Comparison of ENCODE assay signal across 8 cellular contexts in the genomic region with DNA sequence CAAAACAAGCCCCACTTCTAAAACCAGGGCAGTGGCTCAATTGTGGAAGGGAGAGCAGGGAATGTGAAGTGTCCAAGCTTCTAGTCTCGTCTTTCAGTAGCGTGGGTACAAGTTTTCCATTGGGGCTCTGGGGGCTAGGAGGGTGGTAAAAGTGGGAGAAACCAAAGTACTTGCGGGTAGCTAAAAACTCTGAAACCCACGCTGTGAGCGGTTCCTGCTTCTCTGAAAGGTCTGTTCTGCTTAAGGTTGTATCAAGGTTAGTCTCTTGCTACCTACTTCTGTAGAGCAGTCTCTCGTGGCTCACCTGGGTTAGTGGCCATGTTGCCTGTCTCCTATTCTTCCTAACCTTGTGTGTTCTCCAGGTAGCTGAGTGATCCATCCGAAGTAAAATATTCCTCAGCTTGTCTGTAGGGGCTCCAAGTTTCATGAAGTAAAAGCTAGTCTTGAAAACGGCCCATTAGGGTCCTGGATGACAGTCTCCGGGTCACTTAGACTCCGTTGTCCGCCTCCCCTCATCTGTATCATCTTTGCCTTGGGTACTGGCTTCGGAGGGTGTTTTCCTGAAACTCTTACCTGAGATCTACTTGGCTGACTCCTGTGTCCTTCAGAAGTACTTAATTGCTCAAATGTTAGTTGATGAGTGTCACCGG. TPM values are rescaled to one million over a fixed set of nuclear protein-coding genes. Genes with fewer than 3 reads are reported as not detected.
A peak's percentile ranks its signal among the peaks of the same experiment; 100 is the strongest.
DNase-seq lines count a peak whose midpoint lies in the region; TF ChIP-seq lines count a peak whose summit lies in the region.

No MANE protein-coding gene starts in this region.

- no peak overlapping the region for H2AFZ ChIP-seq in hepatocyte

- DNase-seq in activated CD4-positive, alpha-beta T cell treated with anti-CD3 and anti-CD28 coated beads, Interleukin-2, amount 10 ng/mL, durations not matched to agents 24 days and 14 days = peak; percentile 71
- no peak for DNase-seq in activated CD4-positive, alpha-beta T cell treated with anti-CD3 and anti-CD28 coated beads, Interleukin-2, amount 50 U/mL, for 1 hour
- DNase-seq in Peyer's patch (peak in 1 of 3 donors; percentile 40), hepatocyte (ENCODE audit: low spot score) (no peak), T1000 (lab: John Stamatoyannopoulos, UW) (no peak), HuH-7 (ENCODE audit: low spot score) (no peak), NCI-H774 (lab: John Stamatoyannopoulos, UW) (no peak)

- H3K36me3 ChIP-seq in Peyer's patch (peaks cover 0 to 19% (median 0%) of the 10 kb centered on the region in 3 donors), hepatocyte (replicated peaks; ENCODE audit: insufficient read depth, low read depth) (no peaks in the 10 kb centered on the region)

- no peaks in the 10 kb centered on the region for H3K9me3 ChIP-seq in Peyer's patch
- no peaks in the 10 kb centered on the region for H3K9me3 ChIP-seq in hepatocyte (ENCODE audit: low read depth)

- H3K27ac ChIP-seq in Peyer's patch = peak overlapping the region; percentile 95 to 100 (median 98)
- H3K27ac ChIP-seq in hepatocyte = peak overlapping the region; percentile 98
- H3K27ac ChIP-seq in temporal lobe (ENCODE audit: low read depth, low read length) = peak overlapping the region; percentile 90

- TF ChIP-seq POLR2A in Peyer's patch (IDR thresholded peaks at IDR 0.05) = no peak

- H3K4me1 ChIP-seq in Peyer's patch (peaks cover 10 to 31% (median 16%) of the 10 kb centered on the region in 4 donors), hepatocyte (ENCODE audit: insufficient read depth) (peaks cover 44% of the 10 kb centered on the region)

- peaks cover 26% of the 10 kb centered on the region for H3K79me2 ChIP-seq in hepatocyte

- intact Hi-C loops in activated CD4-positive, alpha-beta T cell treated with anti-CD3 and anti-CD28 coated beads, Interleukin-2, amount 10 ng/mL, durations not matched to agents 24 days and 14 days (cut with micrococcal nuclease) = no loop called here

- H3K4me3 ChIP-seq in Peyer's patch (no peak overlapping the region), hepatocyte (no peak overlapping the region)

- H3K4me3 Mint-ChIP-seq in activated CD4-positive, alpha-beta T cell treated with anti-CD3 and anti-CD28 coated beads, Interleukin-2, amount 10 ng/mL, durations not matched to agents 24 days and 14 days = peak overlapping the region; percentile 85

- WGBS in hepatocyte (ENCODE audit: low lambda C conversion rate, missing lambda C conversion rate) = 95% methylated on average over 13 of the region's 13 CpGs

- H3K27ac Mint-ChIP-seq in activated CD4-positive, alpha-beta T cell treated with anti-CD3 and anti-CD28 coated beads, Interleukin-2, amount 10 ng/mL, durations not matched to agents 24 days and 14 days = peak overlapping the region; percentile 93

- H3K9me2 ChIP-seq in hepatocyte (replicated peaks; ENCODE audit: insufficient read depth) = no peaks in the 10 kb centered on the region

- H3K27me3 ChIP-seq in Peyer's patch (no peaks in the 10 kb centered on the region), hepatocyte (no peaks in the 10 kb centered on the region)

- no peak for TF ChIP-seq CTCF in Peyer's patch (IDR thresholded peaks at IDR 0.05)
- TF ChIP-seq CTCF in hepatocyte (IDR thresholded peaks at IDR 0.05; ENCODE audit: poor library complexity) = no peak

- H3K9me3 Mint-ChIP-seq in activated CD4-positive, alpha-beta T cell treated with anti-CD3 and anti-CD28 coated beads, Interleukin-2, amount 10 ng/mL, durations not matched to agents 24 days and 14 days = no peaks in the 10 kb centered on the region

- peak overlapping the region; percentile 82 for H3K4me2 ChIP-seq in hepatocyte

- H3K4me1 Mint-ChIP-seq in activated CD4-positive, alpha-beta T cell treated with anti-CD3 and anti-CD28 coated beads, Interleukin-2, amount 10 ng/mL, durations not matched to agents 24 days and 14 days = peaks cover 68% of the 10 kb centered on the region

- H3K36me3 Mint-ChIP-seq in activated CD4-positive, alpha-beta T cell treated with anti-CD3 and anti-CD28 coated beads, Interleukin-2, amount 10 ng/mL, durations not matched to agents 24 days and 14 days (ENCODE audit: low read depth) = peaks cover 26% of the 10 kb centered on the region

- peaks cover 24% of the 10 kb centered on the region for H4K20me1 ChIP-seq in hepatocyte (ENCODE audit: insufficient read depth, poor library complexity, severe bottlenecking)

- H3K27me3 Mint-ChIP-seq in activated CD4-positive, alpha-beta T cell treated with anti-CD3 and anti-CD28 coated beads, Interleukin-2, amount 10 ng/mL, durations not matched to agents 24 days and 14 days = no peaks in the 10 kb centered on the region

RNA-seq across cellular contexts. Expression of gene WDR1, which starts 1.9 kb away (rescaled TPM):
- 369 and 376 TPM in 2 replicates for total RNA-seq in activated CD4-positive, alpha-beta T cell treated with anti-CD3 and anti-CD28 coated beads, Interleukin-2, amount 10 ng/mL, durations not matched to agents 24 days and 14 days
- total RNA-seq in Peyer's patch (100 to 1,000 TPM; 170 to 192 (median 180) TPM), hepatocyte (169 and 176 TPM in 2 replicates), temporal lobe (59.7 TPM)
- polyA plus RNA-seq in hepatocyte = 177 and 179 TPM in 2 replicates
